Comparison of ENCODE assay signal across 22 cellular contexts in genomic region chr2:71313-72035, GRCh38. TPM values are rescaled to one million over a fixed set of nuclear protein-coding genes. Genes with fewer than 3 reads are reported as not detected.
DNase-seq lines count a peak whose midpoint lies in the region; ATAC-seq and TF ChIP-seq lines count a peak whose summit lies in the region.
"Had no signal": no experiment of that assay in that cellular context is flagged by ENCODE, and none has a peak within 500 bp of the region (broad histone marks: within the 10 kb centered on the region; RNA-seq: fewer than 3 reads in every experiment).

No MANE protein-coding gene starts in this region.

- TF ChIP-seq POLR2A in breast epithelium (IDR thresholded peaks at IDR 0.05), result no peak

- H4K8ac ChIP-seq in mesenchymal stem cell (ENCODE audit: low read length), result no peak overlapping the region

- CTCF ChIA-PET in MCF 10A (lab: Yijun Ruan, JAX), result interaction anchor here (0.6 to 2.2 kb wide), 12 partner anchors 8 to 71 kb away, joined by 3 to 16 read pairs (median 4); no protein-coding TSS in a partner anchor

- no peaks in the 10 kb centered on the region for H3K36me3 Mint-ChIP-seq in MCF 10A (ENCODE audit: insufficient read depth, unreplicated experiment)
- no peaks in the 10 kb centered on the region for H3K36me3 Mint-ChIP-seq in type B pancreatic cell
- H3K36me3 Mint-ChIP-seq: CD8-positive, alpha-beta memory T cell had no signal

- no peak overlapping the region for H2AK5ac ChIP-seq in mesenchymal stem cell (ENCODE audit: low read length, severe bottlenecking)

- no peak overlapping the region for H2BK120ac ChIP-seq in mesenchymal stem cell (ENCODE audit: low read depth, low read length)

- no peak overlapping the region for H4K91ac ChIP-seq in mesenchymal stem cell (ENCODE audit: low read length)

- POLR2A ChIA-PET in MCF 10A (lab: Yijun Ruan, JAX), result interaction anchor here (0.8 to 3.9 kb wide), 21 partner anchors 13 to 192 kb away, joined by 3 to 87 read pairs (median 4); partner anchors contain the start of genes FAM110C and SH3YL1

- no peaks in the 10 kb centered on the region for H3K9me3 ChIP-seq in breast epithelium
- no peaks in the 10 kb centered on the region for H3K9me3 ChIP-seq in mesenchymal stem cell (ENCODE audit: control insufficient read depth, low read length)
- no peaks in the 10 kb centered on the region for H3K9me3 ChIP-seq in psoas muscle
- H3K9me3 ChIP-seq: MG63, Peyer's patch had no signal

- H2AFZ ChIP-seq in mesenchymal stem cell (ENCODE audit: low read depth, low read length), result no peak overlapping the region

- no peak overlapping the region for H3K4me2 ChIP-seq in mesenchymal stem cell (ENCODE audit: low read length, poor library complexity, severe bottlenecking)
- H3K4me2 ChIP-seq: BLaER1 treated with 17β-estradiol and CSF1 and Interleukin-3, amounts not matched to agents 10 nM and 100 nM had no signal

- H3K27ac ChIP-seq in breast epithelium, result no peak overlapping the region
- peak overlapping the region; percentile 77 for H3K27ac ChIP-seq in caudate nucleus (ENCODE audit: low read depth, low read length)
- no peak overlapping the region for H3K27ac ChIP-seq in mesenchymal stem cell (ENCODE audit: low read length, poor library complexity, severe bottlenecking)
- no peak overlapping the region for H3K27ac ChIP-seq in psoas muscle
- H3K27ac ChIP-seq: BLaER1 treated with 17β-estradiol and CSF1 and Interleukin-3, amounts not matched to agents 10 nM and 100 nM; HL-60; Peyer's patch had no signal

- H3K14ac ChIP-seq in mesenchymal stem cell (ENCODE audit: low read length in 2 of 2), result no peak overlapping the region

- H3K27ac Mint-ChIP-seq in MCF 10A (ENCODE audit: low read depth, unreplicated experiment) (peak overlapping the region; percentile 73), type B pancreatic cell (no peak overlapping the region)
- H3K27ac Mint-ChIP-seq: CD8-positive, alpha-beta memory T cell had no signal

- WGBS in mesenchymal stem cell, result 90% methylated on average over 4 of the region's 5 CpGs
- 70 to 75% (median 74%) methylated on average over 5 of the region's 5 CpGs for WGBS in psoas muscle, 3 donors

- DNase-seq in MCF 10A (ENCODE audit: unreplicated experiment) (peak; percentile 72), breast epithelium (ENCODE audit: low spot score in 2 of 2) (no peak), caudate nucleus (lab: John Stamatoyannopoulos, UW) (peak in 5 of 61 donors; percentile 13 to 38 (median 23)), kidney tubule cell (ENCODE audit: low spot score) (peak; percentile 67), type B pancreatic cell (ENCODE audit: extremely low spot score, unreplicated experiment) (no peak), mesenchymal stem cell (no peak), psoas muscle (no peak)
- DNase-seq: 8988T; CD8-positive, alpha-beta memory T cell; GDM1; HCEC 1CT; MG63; NCI-H1092; NCI-H2107; NCI-H2227 treated with DMSO at 0.1 percent for 48 hours; NCI-H524; Peyer's patch; SHP77 had no signal

- no peak overlapping the region for H2BK5ac ChIP-seq in mesenchymal stem cell (ENCODE audit: low read depth, low read length, poor library complexity, severe bottlenecking)

- H3K18ac ChIP-seq in mesenchymal stem cell (ENCODE audit: low read depth in 1 of 2, low read length in 2 of 2), result no peak overlapping the region

- H3K4me1 ChIP-seq in breast epithelium (no peaks in the 10 kb centered on the region), mesenchymal stem cell (ENCODE audit: control insufficient read depth, insufficient read depth, low read depth, low read length) (peaks cover 2% of the 10 kb centered on the region), psoas muscle (no peaks in the 10 kb centered on the region)
- H3K4me1 ChIP-seq: BLaER1 treated with 17β-estradiol and CSF1 and Interleukin-3, amounts not matched to agents 10 nM and 100 nM; Peyer's patch had no signal

- H3K4me3 Mint-ChIP-seq in MCF 10A (ENCODE audit: unreplicated experiment) (no peak overlapping the region), type B pancreatic cell (no peak overlapping the region)
- H3K4me3 Mint-ChIP-seq: CD8-positive, alpha-beta memory T cell had no signal

- peaks cover 25% of the 10 kb centered on the region for H3K4me1 Mint-ChIP-seq in MCF 10A (ENCODE audit: insufficient read depth, unreplicated experiment)
- H3K4me1 Mint-ChIP-seq in type B pancreatic cell (ENCODE audit: unreplicated experiment), result no peaks in the 10 kb centered on the region
- H3K4me1 Mint-ChIP-seq: CD8-positive, alpha-beta memory T cell had no signal

- no peak overlapping the region for H3K4me3 ChIP-seq in breast epithelium
- no peak overlapping the region for H3K4me3 ChIP-seq in mesenchymal stem cell (ENCODE audit: insufficient read depth in 1 of 2, low read depth in 1 of 2, low read length in 2 of 2)
- no peak overlapping the region for H3K4me3 ChIP-seq in psoas muscle
- H3K4me3 ChIP-seq: BLaER1 treated with 17β-estradiol and CSF1 and Interleukin-3, amounts not matched to agents 10 nM and 100 nM; GM12878; MG63; Peyer's patch had no signal

- H3K27me3 ChIP-seq in breast epithelium (no peaks in the 10 kb centered on the region), mesenchymal stem cell (ENCODE audit: control insufficient read depth in 1 of 2, insufficient read depth in 1 of 2, low read length in 2 of 2) (no peaks in the 10 kb centered on the region), psoas muscle (ENCODE audit: insufficient read depth in 3 of 3, low read length in 2 of 3) (peaks cover 0 to 4% (median 0%) of the 10 kb centered on the region in 3 donors)
- H3K27me3 ChIP-seq: BLaER1 treated with 17β-estradiol and CSF1 and Interleukin-3, amounts not matched to agents 10 nM and 100 nM; MG63; Peyer's patch had no signal

- no peak overlapping the region for H3K4ac ChIP-seq in mesenchymal stem cell (ENCODE audit: low read depth in 1 of 2, low read length in 2 of 2)

- H3K36me3 ChIP-seq in breast epithelium (no peaks in the 10 kb centered on the region), mesenchymal stem cell (ENCODE audit: control insufficient read depth in 1 of 2, insufficient read depth in 2 of 2, low read depth in 1 of 2, low read length in 2 of 2) (no peaks in the 10 kb centered on the region), psoas muscle (ENCODE audit: insufficient read depth in 1 of 2, low read depth in 1 of 2) (no peaks in the 10 kb centered on the region)
- H3K36me3 ChIP-seq: BLaER1 treated with 17β-estradiol and CSF1 and Interleukin-3, amounts not matched to agents 10 nM and 100 nM; MG63; Peyer's patch had no signal

- no peak overlapping the region for H2BK12ac ChIP-seq in mesenchymal stem cell (ENCODE audit: low read length in 2 of 2)

- H3K9me3 Mint-ChIP-seq in MCF 10A (ENCODE audit: unreplicated experiment), result no peaks in the 10 kb centered on the region
- no peaks in the 10 kb centered on the region for H3K9me3 Mint-ChIP-seq in type B pancreatic cell

- no peak for TF ChIP-seq CTCF in MCF 10A (IDR thresholded peaks at IDR 0.05; ENCODE audit: unreplicated experiment)
- TF ChIP-seq CTCF in breast epithelium (IDR thresholded peaks at IDR 0.05), result no peak
- TF ChIP-seq CTCF in type B pancreatic cell (conservative IDR thresholded peaks at IDR 0.05), result no peak
- TF ChIP-seq CTCF in psoas muscle (IDR thresholded peaks at IDR 0.05), result no peak

- H3K27me3 Mint-ChIP-seq in MCF 10A (ENCODE audit: insufficient read depth, unreplicated experiment), result no peaks in the 10 kb centered on the region
- no peaks in the 10 kb centered on the region for H3K27me3 Mint-ChIP-seq in type B pancreatic cell

- no TSS peak for BruUV-seq in MCF 10A (replicated peaks; lab: Mats Ljungman, UMichigan)

- no peaks in the 10 kb centered on the region for H3K79me1 ChIP-seq in mesenchymal stem cell (replicated peaks; ENCODE audit: low read length, poor library complexity, severe bottlenecking)

- ATAC-seq in HG03521 (IDR thresholded peaks at IDR 0.05; ENCODE audit: unreplicated experiment) (no peak), psoas muscle (no peak)
- ATAC-seq: GM12878 had no signal

- intact Hi-C loops in MCF 10A (cut with micrococcal nuclease) (no loop called here), breast epithelium (cut with DNase I; ENCODE audit: low total_unique reads) (no loop called here), psoas muscle (cut with DNase I) (no loop called here)

- no peak overlapping the region for H2BK15ac ChIP-seq in mesenchymal stem cell (ENCODE audit: low read depth, poor library complexity, severe bottlenecking)

- H3K23ac ChIP-seq in mesenchymal stem cell (ENCODE audit: low read length in 2 of 2), result no peak overlapping the region

- H3K9ac ChIP-seq in mesenchymal stem cell (ENCODE audit: low read length), result no peak overlapping the region
- H3K9ac ChIP-seq: BLaER1 treated with 17β-estradiol and CSF1 and Interleukin-3, amounts not matched to agents 10 nM and 100 nM had no signal

RNA-seq across cellular contexts. Expression of gene FAM110C, which starts 25.2 kb away (rescaled TPM):
- total RNA-seq in MCF 10A (2022), result 8.3 and 10.3 TPM in 2 replicates
- total RNA-seq in breast epithelium, result 10 to 100 TPM in 1 of 3 donors, 1 to 10 TPM in 2; 1.6 to 30.7 (median 7.2) TPM
- total RNA-seq in type B pancreatic cell (ENCODE audit: low replicate concordance), result 2.3 and 2.6 TPM in 2 replicates
- polyA plus RNA-seq in mesenchymal stem cell (2013, experiment 1 of 2), result not detected
- not detected for polyA plus RNA-seq in mesenchymal stem cell (2013, experiment 2 of 2)
- under 1 TPM in 2 of 4 donors, not detected in 2; 0.06 to 0.10 TPM for total RNA-seq in psoas muscle
- under 1 TPM in 1 of 3 donors, not detected in 2; 0.03 TPM for polyA plus RNA-seq in psoas muscle
- total RNA-seq: GM12878 had no signal
- polyA plus RNA-seq: GM12878 had no signal

Comparison
In these comparisons a context has a peak if more than half of its experiments do, and no peak if none do; other contexts are left out.
1. DNase-seq: peak in MCF 10A (single experiment) and kidney tubule cell (single experiment); none in breast epithelium (0 of 2), type B pancreatic cell (single experiment), mesenchymal stem cell (single experiment) and psoas muscle (0 of 2).